In the genomic region with DNA sequence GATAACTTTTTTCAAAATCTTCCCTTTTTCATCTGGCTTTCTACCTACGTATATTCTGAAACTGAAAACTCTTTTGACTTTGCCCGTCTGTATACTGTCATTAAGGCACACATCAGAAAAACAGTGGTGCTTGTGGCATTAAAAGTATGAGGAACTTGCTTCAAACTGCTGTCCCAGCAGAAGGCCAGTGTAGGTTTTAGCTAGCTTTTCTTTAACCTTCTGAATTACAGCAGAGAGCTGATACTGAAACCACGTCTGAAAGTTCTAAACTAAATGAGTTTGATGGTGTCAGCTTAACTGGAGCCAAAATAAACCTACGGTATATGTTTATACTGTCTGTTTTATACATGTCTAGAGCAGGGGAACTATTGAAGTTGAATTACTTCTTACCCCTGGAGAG, we compare ENCODE assay signal across 1 cellular context.
TF ChIP-seq lines count a peak whose summit lies in the region.

No MANE protein-coding gene starts in this region.

TF ChIP-seq in GM12878, 131 proteins besides CTCF, POLR2A, EP300 and RAD21 (continued from another document):
- TF ChIP-seq KAT2A (conservative IDR thresholded peaks at IDR 0.05; ENCODE audit: control insufficient read depth, low read depth, low read length) (no peak), ZZZ3 (IDR thresholded peaks at IDR 0.05; ENCODE audit: control insufficient read depth, insufficient read length, low read depth) (no peak)
